Comparison of ENCODE assay signal across 12 cellular contexts in genomic region chr11:36452987-36453386, GRCh38. TPM values are rescaled to one million over a fixed set of nuclear protein-coding genes. Genes with fewer than 3 reads are reported as not detected.
DNase-seq lines count a peak whose midpoint lies in the region; ATAC-seq and TF ChIP-seq lines count a peak whose summit lies in the region.
"Had no signal": no experiment of that assay in that cellular context is flagged by ENCODE, and none has a peak within 500 bp of the region (broad histone marks: within the 10 kb centered on the region; RNA-seq: fewer than 3 reads in every experiment).

No MANE protein-coding gene starts in this region.

- H3K4me2 ChIP-seq in BLaER1: peak overlapping the region; percentile 90

- peaks cover 1% of the 10 kb centered on the region for H3K27me3 Mint-ChIP-seq in HFFc6 (ENCODE audit: insufficient read depth)
- no peaks in the 10 kb centered on the region for H3K27me3 Mint-ChIP-seq in T-helper 1 cell treated with Interleukin-12 subunit alpha and Interleukin-12 subunit beta and Interleukin-4 antibody, amounts not matched to agents 30 μg/mL and 1 μg/mL, for 36 hours (ENCODE audit: low read depth)

- no peak overlapping the region for H3K4me3 Mint-ChIP-seq in HFFc6
- H3K4me3 Mint-ChIP-seq in T-helper 1 cell treated with Interleukin-12 subunit alpha and Interleukin-12 subunit beta and Interleukin-4 antibody, amounts not matched to agents 30 μg/mL and 1 μg/mL, for 36 hours: peak overlapping the region; percentile 3
- H3K4me3 Mint-ChIP-seq: CD4-positive, CD25-positive, alpha-beta regulatory T cell had no signal

- H3K27ac ChIP-seq in BLaER1: peak overlapping the region; percentile 52

- no peaks in the 10 kb centered on the region for H3K27me3 ChIP-seq in BLaER1
- H3K27me3 ChIP-seq: MG63 had no signal

- DNase-seq in HFFc6 (no peak), islet precursor cell (peak; percentile 14), NOMO-1 (lab: John Stamatoyannopoulos, UW; ENCODE audit: unreplicated experiment in 2 of 2) (no peak), NCI-H748 (lab: John Stamatoyannopoulos, UW; ENCODE audit: unreplicated experiment) (no peak)
- no peak for DNase-seq in stimulated activated CD4-positive, alpha-beta T cell treated with anti-CD3 and anti-CD28 coated beads, Interleukin-4, amount 100 ng/mL, for 1 hour
- DNase-seq: NCI-H524 treated with DMSO at 0.1 percent for 48 hours; stimulated activated CD4-positive, alpha-beta T cell treated with anti-CD3 and anti-CD28 coated beads, Interleukin-2, amount 100 ng/mL, for 48 hours had no signal

- peak overlapping the region; percentile 66 for H3K27ac Mint-ChIP-seq in HFFc6
- peak overlapping the region; percentile 59 for H3K27ac Mint-ChIP-seq in T-helper 1 cell treated with Interleukin-12 subunit alpha and Interleukin-12 subunit beta and Interleukin-4 antibody, amounts not matched to agents 30 μg/mL and 1 μg/mL, for 36 hours

- H3K36me3 Mint-ChIP-seq in HFFc6 (ENCODE audit: low read depth): peaks cover 47% of the 10 kb centered on the region
- peaks cover 68% of the 10 kb centered on the region for H3K36me3 Mint-ChIP-seq in T-helper 1 cell treated with Interleukin-12 subunit alpha and Interleukin-12 subunit beta and Interleukin-4 antibody, amounts not matched to agents 30 μg/mL and 1 μg/mL, for 36 hours (ENCODE audit: low read depth)
- H3K36me3 Mint-ChIP-seq: CD4-positive, CD25-positive, alpha-beta regulatory T cell had no signal

- no peak overlapping the region for H3K4me3 ChIP-seq in BLaER1
- H3K4me3 ChIP-seq: MG63 had no signal

- H3K9me3 ChIP-seq in BLaER1: no peaks in the 10 kb centered on the region
- H3K9me3 ChIP-seq: MG63 had no signal

- no peak for ATAC-seq in GM21529 (IDR thresholded peaks at IDR 0.05; ENCODE audit: unreplicated experiment)

- TF ChIP-seq CTCF in HFFc6 (IDR thresholded peaks at IDR 0.05): no peak

- H3K9ac ChIP-seq in BLaER1: 0 out of 2 replicates have a peak overlapping the region, but pooled peaks have one; percentile 21

- H3K4me1 ChIP-seq in BLaER1: peaks cover 83% of the 10 kb centered on the region

- peaks cover 33% of the 10 kb centered on the region for H3K36me3 ChIP-seq in BLaER1
- H3K36me3 ChIP-seq: MG63 had no signal

- H3K9me3 Mint-ChIP-seq in HFFc6: no peaks in the 10 kb centered on the region
- no peaks in the 10 kb centered on the region for H3K9me3 Mint-ChIP-seq in T-helper 1 cell treated with Interleukin-12 subunit alpha and Interleukin-12 subunit beta and Interleukin-4 antibody, amounts not matched to agents 30 μg/mL and 1 μg/mL, for 36 hours
- H3K9me3 Mint-ChIP-seq: CD4-positive, CD25-positive, alpha-beta regulatory T cell had no signal

- peaks cover 16% of the 10 kb centered on the region; the same call in 1 of the 2 replicates for H4K20me1 ChIP-seq in BLaER1

- H3K4me1 Mint-ChIP-seq in HFFc6 (ENCODE audit: low read depth): peaks cover 78% of the 10 kb centered on the region
- H3K4me1 Mint-ChIP-seq in T-helper 1 cell treated with Interleukin-12 subunit alpha and Interleukin-12 subunit beta and Interleukin-4 antibody, amounts not matched to agents 30 μg/mL and 1 μg/mL, for 36 hours (ENCODE audit: low read depth): peaks cover 42% of the 10 kb centered on the region

RNA-seq across cellular contexts. Expression of gene TRAF6, which starts 57.1 kb away (rescaled TPM):
- total RNA-seq in HFFc6 (2021; fragmentation: NEBNext Ultra II Directional; extraction: Animal tissue kit (Norgen Biotek cat#: 25700)): 1 to 10 TPM; 7.9 to 9.5 (median 8.3) TPM
